ENCODE assay signal across 8 cellular contexts in the genomic region with DNA sequence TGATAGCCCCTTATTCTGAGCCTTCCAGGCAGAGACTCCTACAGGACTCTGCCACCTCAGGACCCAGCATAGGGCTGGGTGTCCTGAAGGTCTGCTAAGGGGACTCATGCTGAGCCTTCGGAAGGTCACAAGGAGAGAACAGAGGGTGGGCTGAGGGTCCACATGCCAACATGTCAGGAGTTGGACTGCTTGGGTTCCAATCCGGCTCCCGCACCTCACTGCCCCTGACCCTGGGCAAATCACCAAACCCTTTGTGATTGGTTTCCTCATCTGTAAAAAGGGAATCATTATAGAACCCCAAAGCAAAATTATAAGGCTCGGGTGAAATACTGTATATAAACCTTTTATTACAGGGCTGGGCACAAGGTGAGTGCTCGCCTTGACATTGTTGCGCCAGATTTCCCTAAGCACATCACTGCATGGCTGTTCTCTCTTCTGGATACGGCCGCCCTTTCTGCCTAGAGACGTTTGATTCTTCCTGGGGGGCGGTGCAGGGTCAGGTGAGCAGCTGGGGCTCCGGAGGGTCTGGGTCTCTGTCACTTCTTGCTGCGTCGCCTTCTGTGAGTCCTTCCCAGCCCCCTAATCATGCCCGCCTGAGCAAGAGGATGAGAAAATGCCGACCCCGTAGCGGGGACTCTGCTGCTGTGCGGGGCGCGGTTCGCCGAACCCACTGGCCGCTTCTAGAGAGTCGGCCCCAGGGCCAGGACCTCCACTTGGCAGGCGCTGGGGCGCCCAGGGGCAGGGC.
A peak's percentile ranks its signal among the peaks of the same experiment; 100 is the strongest.
DNase-seq lines count a peak whose midpoint lies in the region; ATAC-seq and TF ChIP-seq lines count a peak whose summit lies in the region.

No MANE protein-coding gene starts in this region.

- H3K36me3 Mint-ChIP-seq in CD4-positive, CD25-positive, alpha-beta regulatory T cell, result no peaks in the 10 kb centered on the region
- H3K36me3 Mint-ChIP-seq in dendritic cell treated with granulocyte-macrophage colony-stimulating factor and Interleukin-4, amounts not matched to agents 40 ng/mL and 50 ng/mL, for 4 days (ENCODE audit: low read depth), result no peaks in the 10 kb centered on the region
- H3K36me3 Mint-ChIP-seq in naive thymus-derived CD4-positive, alpha-beta T cell, result no peaks in the 10 kb centered on the region

- H3K79me2 ChIP-seq in MM.1S (ENCODE audit: low read length), result no peaks in the 10 kb centered on the region

- peaks cover 0 to 6% (median 0%) of the 10 kb centered on the region in 4 donors for H3K4me1 Mint-ChIP-seq in CD4-positive, CD25-positive, alpha-beta regulatory T cell
- peaks cover 11% of the 10 kb centered on the region for H3K4me1 Mint-ChIP-seq in dendritic cell treated with granulocyte-macrophage colony-stimulating factor and Interleukin-4, amounts not matched to agents 40 ng/mL and 50 ng/mL, for 4 days (ENCODE audit: low read depth)
- peaks cover 0 to 10% (median 0%) of the 10 kb centered on the region in 7 donors for H3K4me1 Mint-ChIP-seq in naive thymus-derived CD4-positive, alpha-beta T cell

- H3K9me2 ChIP-seq in MM.1S (replicated peaks; ENCODE audit: insufficient read depth, low read length), result no peaks in the 10 kb centered on the region

- peak overlapping the region in 1 of 3 donors; percentile 82 for H3K27ac Mint-ChIP-seq in CD4-positive, CD25-positive, alpha-beta regulatory T cell
- H3K27ac Mint-ChIP-seq in dendritic cell treated with granulocyte-macrophage colony-stimulating factor and Interleukin-4, amounts not matched to agents 40 ng/mL and 50 ng/mL, for 4 days, result peak overlapping the region; percentile 85
- peak overlapping the region in 8 of 9 donors; percentile 59 to 86 (median 72) for H3K27ac Mint-ChIP-seq in naive thymus-derived CD4-positive, alpha-beta T cell

- no peaks in the 10 kb centered on the region for H3K9me3 ChIP-seq in CD4-positive, CD25-positive, alpha-beta regulatory T cell (ENCODE audit: control insufficient read depth in 2 of 2, low read length in 2 of 2)
- H3K9me3 ChIP-seq in MM.1S (replicated peaks; ENCODE audit: insufficient read depth, low read length), result no peaks in the 10 kb centered on the region
- no peaks in the 10 kb centered on the region for H3K9me3 ChIP-seq in naive thymus-derived CD4-positive, alpha-beta T cell (ENCODE audit: control insufficient read depth in 2 of 3, low read length in 3 of 3)

- peaks cover 32% of the 10 kb centered on the region for H3K27me3 Mint-ChIP-seq in CD4-positive, CD25-positive, alpha-beta regulatory T cell
- H3K27me3 Mint-ChIP-seq in dendritic cell treated with granulocyte-macrophage colony-stimulating factor and Interleukin-4, amounts not matched to agents 40 ng/mL and 50 ng/mL, for 4 days, result peaks cover 9% of the 10 kb centered on the region
- peaks cover 0 to 54% (median 0%) of the 10 kb centered on the region in 5 donors for H3K27me3 Mint-ChIP-seq in naive thymus-derived CD4-positive, alpha-beta T cell

- CTCF ChIA-PET in naive thymus-derived CD4-positive, alpha-beta T cell (lab: Charles Lee), result interaction anchor here (0.6 kb wide), 1 partner anchor 110 kb away, joined by 3 read pairs; the partner anchor contains the start of gene SCAND1

- peak overlapping the region; percentile 85 to 93 (median 88) for H3K4me3 Mint-ChIP-seq in CD4-positive, CD25-positive, alpha-beta regulatory T cell
- H3K4me3 Mint-ChIP-seq in dendritic cell treated with granulocyte-macrophage colony-stimulating factor and Interleukin-4, amounts not matched to agents 40 ng/mL and 50 ng/mL, for 4 days, result peak overlapping the region; percentile 77
- H3K4me3 Mint-ChIP-seq in naive thymus-derived CD4-positive, alpha-beta T cell, result peak overlapping the region; percentile 79 to 92 (median 90)

- H3K4me3 ChIP-seq in CD4-positive, CD25-positive, alpha-beta regulatory T cell (ENCODE audit: low read depth, low read length), result no peak overlapping the region
- peak overlapping the region; percentile 84 for H3K4me3 ChIP-seq in MM.1S (ENCODE audit: low read length)
- H3K4me3 ChIP-seq in naive thymus-derived CD4-positive, alpha-beta T cell (ENCODE audit: low read length), result peak overlapping the region; percentile 70

- intact Hi-C loops in dendritic cell treated with granulocyte-macrophage colony-stimulating factor and Interleukin-4, amounts not matched to agents 40 ng/mL and 50 ng/mL, for 4 days (cut with micrococcal nuclease), result no loop called here
- intact Hi-C loops in naive thymus-derived CD4-positive, alpha-beta T cell (cut with micrococcal nuclease), result loop anchor here (1.0 to 2.0 kb wide), 4 partner anchors 13 to 110 kb away; partner anchors contain the start of gene SCAND1 (in 1 of the 2)
- intact Hi-C loops in posterior vena cava (cut with DNase I), result no loop called here

- H3K36me3 ChIP-seq in CD4-positive, CD25-positive, alpha-beta regulatory T cell (ENCODE audit: control insufficient read depth, insufficient read depth, low read length), result no peaks in the 10 kb centered on the region
- H3K36me3 ChIP-seq in MM.1S (replicated peaks; ENCODE audit: insufficient read depth, low read length), result no peaks in the 10 kb centered on the region
- no peaks in the 10 kb centered on the region for H3K36me3 ChIP-seq in naive thymus-derived CD4-positive, alpha-beta T cell (ENCODE audit: control insufficient read depth in 2 of 3, insufficient read depth in 3 of 3, low read length in 3 of 3)

- peaks cover 0 to 4% (median 0%) of the 10 kb centered on the region in 7 donors for H3K9me3 Mint-ChIP-seq in CD4-positive, CD25-positive, alpha-beta regulatory T cell
- peaks cover 9% of the 10 kb centered on the region for H3K9me3 Mint-ChIP-seq in dendritic cell treated with granulocyte-macrophage colony-stimulating factor and Interleukin-4, amounts not matched to agents 40 ng/mL and 50 ng/mL, for 4 days
- peaks cover 0 to 4% (median 0%) of the 10 kb centered on the region in 11 donors for H3K9me3 Mint-ChIP-seq in naive thymus-derived CD4-positive, alpha-beta T cell

- peak overlapping the region; percentile 14 for H3K27ac ChIP-seq in CD4-positive, CD25-positive, alpha-beta regulatory T cell (ENCODE audit: insufficient read depth, low read length, poor library complexity, severe bottlenecking)
- peak overlapping the region; percentile 75; the same call in 1 of the 2 replicates for H3K27ac ChIP-seq in MM.1S (ENCODE audit: low read length)
- peak overlapping the region; percentile 63 for H3K27ac ChIP-seq in naive thymus-derived CD4-positive, alpha-beta T cell (ENCODE audit: low read depth, low read length)

- TF ChIP-seq CTCF in MM.1S (IDR thresholded peaks at IDR 0.05; ENCODE audit: low read length), result no peak

- H3K4me2 ChIP-seq in MM.1S (ENCODE audit: low read depth, low read length), result peak overlapping the region; percentile 98

- peaks cover 11% of the 10 kb centered on the region for H3K4me1 ChIP-seq in CD4-positive, CD25-positive, alpha-beta regulatory T cell (ENCODE audit: control insufficient read depth, insufficient read depth, low read length, poor library complexity, severe bottlenecking)
- H3K4me1 ChIP-seq in MM.1S (ENCODE audit: low read length), result peaks cover 6% of the 10 kb centered on the region
- H3K4me1 ChIP-seq in naive thymus-derived CD4-positive, alpha-beta T cell (ENCODE audit: control insufficient read depth in 2 of 2, insufficient read depth in 2 of 2, low read length in 2 of 2), result peaks cover 0 to 3% of the 10 kb centered on the region in 2 donors

- POLR2A ChIA-PET in naive thymus-derived CD4-positive, alpha-beta T cell (lab: Charles Lee), result interaction anchor here (0.6 to 1.8 kb wide), 4 partner anchors 11 to 131 kb away, joined by 3 to 14 read pairs (median 5); partner anchors contain the start of gene SCAND1

- peak overlapping the region; percentile 69 for H3K9ac ChIP-seq in MM.1S (ENCODE audit: low read length)

- no peaks in the 10 kb centered on the region for H3K27me3 ChIP-seq in CD4-positive, CD25-positive, alpha-beta regulatory T cell (ENCODE audit: control insufficient read depth, insufficient read depth, low read length)
- H3K27me3 ChIP-seq in MM.1S (replicated peaks; ENCODE audit: insufficient read depth, low read length), result no peaks in the 10 kb centered on the region
- no peaks in the 10 kb centered on the region for H3K27me3 ChIP-seq in naive thymus-derived CD4-positive, alpha-beta T cell (ENCODE audit: control insufficient read depth in 2 of 2, insufficient read depth in 2 of 2, low read length in 2 of 2)

- no peak for DNase-seq in CD4-positive, CD25-positive, alpha-beta regulatory T cell
- DNase-seq in MM.1S, result no peak
- no peak for DNase-seq in naive thymus-derived CD4-positive, alpha-beta T cell
- no peak for DNase-seq in islet precursor cell
- no peak for DNase-seq in posterior vena cava (ENCODE audit: low spot score)
- DNase-seq in middle frontal gyrus (ENCODE audit: extremely low spot score, low spot score), result no peak

- no peak for ATAC-seq in CD4-positive, CD25-positive, alpha-beta regulatory T cell (ENCODE audit: low read depth in 2 of 2)
- ATAC-seq in naive thymus-derived CD4-positive, alpha-beta T cell, result peak; percentile 8
- ATAC-seq in GM18861 (IDR thresholded peaks at IDR 0.05; ENCODE audit: unreplicated experiment), result no peak

- H4K20me1 ChIP-seq in MM.1S (ENCODE audit: insufficient read depth, low read length), result no peaks in the 10 kb centered on the region

- peaks cover 7% of the 10 kb centered on the region for H3F3A ChIP-seq in MM.1S (ENCODE audit: insufficient read depth, low read length)

- H2AFZ ChIP-seq in MM.1S (ENCODE audit: low read length), result peak overlapping the region; percentile 97

Comparison
In these comparisons a context has a peak if more than half of its experiments do, and no peak if none do; other contexts are left out.
1. H3K27ac ChIP-seq: peak in every context shown above with its lines; median percentile 75 in MM.1S; 63 in naive thymus-derived CD4-positive, alpha-beta T cell; 14 in CD4-positive, CD25-positive, alpha-beta regulatory T cell.
2. intact Hi-C loops: an anchor here in naive thymus-derived CD4-positive, alpha-beta T cell (1.0 to 2.0 kb wide); none called in dendritic cell treated with granulocyte-macrophage colony-stimulating factor and Interleukin-4, amounts not matched to agents 40 ng/mL and 50 ng/mL, for 4 days and posterior vena cava.